In the genomic region with DNA sequence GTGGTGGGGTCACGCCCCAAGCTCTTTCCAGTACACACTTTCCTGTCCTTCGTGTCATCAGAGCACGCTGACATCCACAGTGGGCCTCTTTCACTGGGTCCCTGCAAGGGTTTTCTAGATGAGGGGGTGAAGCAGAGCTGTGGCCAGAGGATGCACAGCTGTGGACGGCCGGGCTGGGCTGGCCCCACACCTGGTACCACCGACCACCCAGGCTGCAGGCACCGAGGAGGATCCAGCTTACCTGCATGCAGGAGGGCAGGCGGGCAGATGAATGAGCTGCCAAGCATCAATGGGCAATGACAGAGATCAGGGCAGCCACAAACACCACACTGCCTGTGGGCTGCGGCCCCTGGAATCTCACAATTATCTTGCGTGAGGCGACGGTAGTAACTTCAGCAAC, we compare ENCODE assay signal across 7 cellular contexts.
"Had no signal": no experiment of that assay in that cellular context is flagged by ENCODE, and none has a peak within 500 bp of the region (broad histone marks: within the 10 kb centered on the region; RNA-seq: fewer than 3 reads in every experiment).

No MANE protein-coding gene starts in this region.

- DNase-seq: GM23248, GOT3, HFFc6, KBM-7 had no signal

- ATAC-seq: HCT116, HepG2 had no signal

- H3K27ac Mint-ChIP-seq: HFFc6, IgD-negative memory B cell had no signal

- H3K4me3 Mint-ChIP-seq: HFFc6, IgD-negative memory B cell had no signal
